ENCODE assay signal across 17 cellular contexts in the genomic region with DNA sequence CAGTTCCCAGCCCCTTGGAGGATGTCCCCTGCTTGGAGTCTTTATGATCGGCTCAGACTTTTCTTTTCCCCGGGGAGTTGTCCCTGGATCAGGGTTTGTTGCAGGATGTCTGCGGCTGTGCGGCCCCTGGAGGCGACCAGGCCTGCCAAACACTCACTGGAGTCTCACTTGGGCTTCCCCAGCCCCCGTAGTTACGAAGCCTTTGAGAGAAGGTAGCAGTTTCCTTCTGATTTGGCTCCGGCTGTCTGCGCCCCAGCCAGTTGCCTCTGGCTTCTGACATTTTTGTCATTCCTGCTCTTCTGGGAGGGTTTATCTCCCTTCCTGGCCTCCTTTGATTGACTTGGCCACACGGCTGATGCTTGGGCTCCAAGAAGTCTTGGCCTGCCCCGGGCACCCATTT. TPM values are rescaled to one million over a fixed set of nuclear protein-coding genes. Genes with fewer than 3 reads are reported as not detected.
DNase-seq lines count a peak whose midpoint lies in the region; ATAC-seq and TF ChIP-seq lines count a peak whose summit lies in the region.
"Had no signal": no experiment of that assay in that cellular context is flagged by ENCODE, and none has a peak within 500 bp of the region (broad histone marks: within the 10 kb centered on the region; RNA-seq: fewer than 3 reads in every experiment).

No MANE protein-coding gene starts in this region.

- peaks cover 14% of the 10 kb centered on the region for H3K9me3 Mint-ChIP-seq in mesothelial cell of epicardium

- no peaks in the 10 kb centered on the region for H3K27me3 Mint-ChIP-seq in mesothelial cell of epicardium (ENCODE audit: low read depth)

- H3K36me3 ChIP-seq in H7 (replicated peaks; ENCODE audit: control insufficient read depth, insufficient read depth, low read length) = peaks cover 8% of the 10 kb centered on the region
- H3K36me3 ChIP-seq: tibial nerve had no signal

- no peak overlapping the region for H3K4me3 ChIP-seq in H7 (ENCODE audit: insufficient read depth, low read depth, low read length)
- H3K4me3 ChIP-seq: tibial nerve had no signal

- peaks cover 19% of the 10 kb centered on the region for H3K36me3 Mint-ChIP-seq in mesothelial cell of epicardium

- TF ChIP-seq CTCF in mesothelial cell of epicardium (IDR thresholded peaks at IDR 0.05; ENCODE audit: unreplicated experiment) = no peak

- no peak for ATAC-seq in left lobe of liver
- no peak for ATAC-seq in activated CD4-positive, CD25-positive, alpha-beta regulatory T cell treated with anti-CD3 and anti-CD28 coated beads, Interleukin-2, amount 50 U/mL, for 24 hours

- DNase-seq in A172 (ENCODE audit: low spot score) = peak; percentile 31
- peak; percentile 62 for DNase-seq in H7
- peak; percentile 83 for DNase-seq in astrocyte of the hippocampus (ENCODE audit: low read depth, low spot score)
- peak; percentile 27 to 61 for DNase-seq in mesothelial cell of epicardium (ENCODE audit: low spot score in 2 of 2, unreplicated experiment in 2 of 2)
- DNase-seq in left lobe of liver (ENCODE audit: low spot score) = no peak
- no peak for DNase-seq in stimulated activated CD8-positive, alpha-beta memory T cell treated with anti-CD3 and anti-CD28 coated beads, Interleukin-4, amount 100 ng/mL, for 48 hours
- no peak for DNase-seq in activated T-cell treated with anti-CD3 and anti-CD28 coated beads, Interleukin-2, amount 50 U/mL, for 48 hours
- DNase-seq: activated CD8-positive, alpha-beta memory T cell treated with anti-CD3 and anti-CD28 coated beads, Interleukin-2, amount 50 U/mL, for 4 hours; DND-41; kidney glomerular epithelial cell; NCI-H1092 treated with DMSO at 0.1 percent for 48 hours; NCI-H524; SHP77 treated with DMSO at 0.1 percent for 48 hours; stimulated activated CD4-positive, alpha-beta T cell treated with anti-CD3 and anti-CD28 coated beads, Interleukin-12 subunit alpha, Interleukin-12 subunit beta, amount 100 ng/mL, for 4 hours had no signal

- H3K27ac Mint-ChIP-seq in mesothelial cell of epicardium = peak overlapping the region; percentile 96

- peak overlapping the region; percentile 51 for H3K4me3 Mint-ChIP-seq in mesothelial cell of epicardium

- H3K4me1 Mint-ChIP-seq in mesothelial cell of epicardium = peaks cover 25% of the 10 kb centered on the region

- no peaks in the 10 kb centered on the region for H3K27me3 ChIP-seq in H7 (ENCODE audit: control insufficient read depth, insufficient read depth, low read length)

RNA-seq across cellular contexts. Expression of a gene that starts 16.1 kb away (rescaled TPM):
- not detected in 2 replicates for total RNA-seq in A172 (2014; rRNA removed; shearing (Covaris generic))
- total RNA-seq in H7 (2014; rRNA removed; shearing (Covaris generic)) = 70.3 and 77.5 TPM in 2 replicates
- total RNA-seq in mesothelial cell of epicardium (105 to 110 TPM (median 109 TPM) in 3 replicates), left lobe of liver (6.7 TPM)
- total RNA-seq: HT-29 had no signal

RNA-seq across cellular contexts. Expression of a gene that starts 57.2 kb away (rescaled TPM):
- total RNA-seq in A172 (2014; rRNA removed; shearing (Covaris generic)) = 76.3 and 81.6 TPM in 2 replicates
- 19.8 and 27.4 TPM in 2 replicates for total RNA-seq in H7 (2014; rRNA removed; shearing (Covaris generic))
- total RNA-seq in mesothelial cell of epicardium (34.4 to 35.0 TPM (median 34.9 TPM) in 3 replicates), left lobe of liver (7.0 TPM)

Comparison
In these comparisons a context has a peak if more than half of its experiments do, and no peak if none do; other contexts are left out.
1. DNase-seq: peak in A172 (single experiment), H7 (single experiment), astrocyte of the hippocampus (single experiment) and mesothelial cell of epicardium (2 of 2); none in left lobe of liver (single experiment), stimulated activated CD8-positive, alpha-beta memory T cell treated with anti-CD3 and anti-CD28 coated beads, Interleukin-4, amount 100 ng/mL, for 48 hours (single experiment) and activated T-cell treated with anti-CD3 and anti-CD28 coated beads, Interleukin-2, amount 50 U/mL, for 48 hours (0 of 2).